ENCODE assay signal across 8 cellular contexts in the genomic region with DNA sequence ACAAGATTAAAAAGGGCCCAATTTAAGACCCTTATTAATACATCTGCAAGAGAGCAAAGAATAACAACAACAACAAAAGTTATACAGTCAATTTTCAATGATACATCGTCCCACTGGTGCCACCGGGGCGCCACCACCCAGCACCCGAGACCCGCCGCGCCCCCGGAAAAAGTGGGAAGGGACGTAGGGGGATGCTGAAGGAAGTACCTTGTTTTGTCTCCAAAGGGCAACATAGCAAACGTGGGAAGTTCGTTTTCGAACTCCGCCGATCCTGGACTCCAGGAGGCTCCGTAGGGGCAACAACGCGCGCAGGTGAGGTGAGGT. TPM values are rescaled to one million over a fixed set of nuclear protein-coding genes. Genes with fewer than 3 reads are reported as not detected.
DNase-seq lines count a peak whose midpoint lies in the region; ATAC-seq and TF ChIP-seq lines count a peak whose summit lies in the region.

No MANE protein-coding gene starts in this region.

- H3K36me3 Mint-ChIP-seq in CD4-positive, alpha-beta memory T cell = peaks cover 0 to 2% of the 10 kb centered on the region in 2 donors
- peaks cover 3% of the 10 kb centered on the region for H3K36me3 Mint-ChIP-seq in effector memory CD8-positive, alpha-beta T cell (ENCODE audit: insufficient read depth)
- no peaks in the 10 kb centered on the region for H3K36me3 Mint-ChIP-seq in neural crest cell (ENCODE audit: low read depth)

- peak overlapping the region in 1 of 2 donors; percentile 67 for H3K4me3 ChIP-seq in CD4-positive, alpha-beta memory T cell (ENCODE audit: low read length in 2 of 2)
- H3K4me3 ChIP-seq in MG63 = peak overlapping the region; percentile 79

- intact Hi-C loops in CD4-positive, alpha-beta memory T cell (cut with micrococcal nuclease) = loop anchor here (1.0 to 5.0 kb wide), 5 partner anchors 70 to 855 kb away; partner anchors contain the start of gene USP53

- ATAC-seq in effector memory CD8-positive, alpha-beta T cell (replicated peaks) = peak; percentile 1
- ATAC-seq in GM18511 (IDR thresholded peaks at IDR 0.05; ENCODE audit: unreplicated experiment) (no peak), GM21528 (IDR thresholded peaks at IDR 0.05; ENCODE audit: low FRiP score, unreplicated experiment) (no peak), GM21737 (IDR thresholded peaks at IDR 0.05; ENCODE audit: unreplicated experiment) (no peak)

- POLR2A ChIA-PET in CD4-positive, alpha-beta memory T cell (lab: Charles Lee; ENCODE audit: partially characterized antibody) = interaction anchor here (2.0 kb wide), 1 partner anchor 327 kb away, joined by 7 read pairs; a partner anchor contains a TSS

- DNase-seq in CD4-positive, alpha-beta memory T cell = no peak
- DNase-seq in MG63 (no peak), neural crest cell (ENCODE audit: low read depth, low spot score) (no peak), NCI-H187 (lab: John Stamatoyannopoulos, UW) (no peak)
- peak in 1 of 3 experiments; percentile 41 for DNase-seq in effector memory CD8-positive, alpha-beta T cell

- H3K27ac Mint-ChIP-seq in CD4-positive, alpha-beta memory T cell = peak overlapping the region in 3 of 7 donors; percentile 18 to 75 (median 32)
- peak overlapping the region; percentile 71 for H3K27ac Mint-ChIP-seq in effector memory CD8-positive, alpha-beta T cell
- H3K27ac Mint-ChIP-seq in neural crest cell (ENCODE audit: unreplicated experiment) = no peak overlapping the region

- H3K9me3 Mint-ChIP-seq in CD4-positive, alpha-beta memory T cell = no peaks in the 10 kb centered on the region
- H3K9me3 Mint-ChIP-seq in effector memory CD8-positive, alpha-beta T cell = no peaks in the 10 kb centered on the region
- no peaks in the 10 kb centered on the region for H3K9me3 Mint-ChIP-seq in neural crest cell

- peaks cover 7 to 26% (median 16%) of the 10 kb centered on the region in 4 donors for H3K4me1 Mint-ChIP-seq in CD4-positive, alpha-beta memory T cell
- H3K4me1 Mint-ChIP-seq in effector memory CD8-positive, alpha-beta T cell (ENCODE audit: low read depth in 2 of 2) = peaks cover 10 to 21% of the 10 kb centered on the region in 2 donors
- peaks cover 13% of the 10 kb centered on the region for H3K4me1 Mint-ChIP-seq in neural crest cell

- peak overlapping the region; percentile 80 to 94 (median 84) for H3K4me3 Mint-ChIP-seq in CD4-positive, alpha-beta memory T cell
- H3K4me3 Mint-ChIP-seq in effector memory CD8-positive, alpha-beta T cell = peak overlapping the region; percentile 92 to 93
- peak overlapping the region; percentile 93 for H3K4me3 Mint-ChIP-seq in neural crest cell

- TF ChIP-seq CTCF in neural crest cell (conservative IDR thresholded peaks at IDR 0.05) = no peak

- peaks cover 4% of the 10 kb centered on the region for H3K27me3 ChIP-seq in CD4-positive, alpha-beta memory T cell (ENCODE audit: insufficient read depth, low read length)
- no peaks in the 10 kb centered on the region for H3K27me3 ChIP-seq in MG63

- H3K36me3 ChIP-seq in CD4-positive, alpha-beta memory T cell (ENCODE audit: insufficient read depth, low read length) = no peaks in the 10 kb centered on the region
- peaks cover 13% of the 10 kb centered on the region for H3K36me3 ChIP-seq in MG63

- no peak overlapping the region for H3K27ac ChIP-seq in CD4-positive, alpha-beta memory T cell (ENCODE audit: low read depth, low read length)

- peaks cover 16% of the 10 kb centered on the region for H3K4me1 ChIP-seq in CD4-positive, alpha-beta memory T cell (ENCODE audit: insufficient read depth, low read length)

- CTCF ChIA-PET in CD4-positive, alpha-beta memory T cell (lab: Charles Lee; ENCODE audit: partially characterized antibody) = interaction anchor here (0.6 to 2.5 kb wide), 6 partner anchors 10 to 1433 kb away, joined by 3 to 18 read pairs (median 3); no protein-coding TSS in a partner anchor

- H3K9me3 ChIP-seq in CD4-positive, alpha-beta memory T cell (ENCODE audit: control insufficient read depth in 1 of 2, low read length in 2 of 2) = no peaks in the 10 kb centered on the region
- no peaks in the 10 kb centered on the region for H3K9me3 ChIP-seq in MG63

- H3K27me3 Mint-ChIP-seq in CD4-positive, alpha-beta memory T cell = no peaks in the 10 kb centered on the region
- peaks cover 2 to 6% of the 10 kb centered on the region in 2 donors for H3K27me3 Mint-ChIP-seq in effector memory CD8-positive, alpha-beta T cell
- H3K27me3 Mint-ChIP-seq in neural crest cell (ENCODE audit: low read depth) = peaks cover 18% of the 10 kb centered on the region

RNA-seq across cellular contexts. Expression of gene PDE5A, which starts 1.7 kb away (rescaled TPM):
- 1 to 10 TPM; 1.8 to 2.9 TPM for total RNA-seq in CD4-positive, alpha-beta memory T cell
- 1 to 10 TPM in 1 of 2 donors, under 1 TPM in 1; 1.00 to 7.0 TPM for polyA plus RNA-seq in CD4-positive, alpha-beta memory T cell
- 46.2 and 78.6 TPM in 2 replicates for total RNA-seq in MG63 (2014; rRNA removed; shearing (Covaris generic); ENCODE audit: low replicate concordance)
- 13.9 and 15.4 TPM in 2 replicates for total RNA-seq in neural crest cell
